Comparison of ENCODE assay signal across 22 cellular contexts in the genomic region with DNA sequence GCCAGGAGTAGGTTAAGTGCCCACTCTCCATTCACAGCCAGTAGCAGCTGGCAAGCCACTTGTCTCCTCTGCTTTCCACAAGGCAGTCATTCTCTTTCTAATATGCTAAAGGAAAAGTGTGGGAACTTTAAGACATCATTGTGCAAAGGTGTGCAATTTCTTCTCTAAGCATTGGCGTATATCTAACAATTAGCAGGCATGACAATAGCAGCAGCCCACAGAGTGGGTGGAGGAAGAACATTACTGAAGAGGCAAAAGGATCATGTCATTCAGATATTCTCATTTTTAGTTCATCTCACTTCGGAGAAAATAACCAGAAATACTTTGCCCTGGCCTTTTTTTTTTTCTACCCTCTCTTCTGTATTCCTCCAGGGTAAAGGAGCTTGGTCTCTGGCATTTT.
"Had no signal": no experiment of that assay in that cellular context is flagged by ENCODE, and none has a peak within 500 bp of the region (broad histone marks: within the 10 kb centered on the region; RNA-seq: fewer than 3 reads in every experiment).

No MANE protein-coding gene starts in this region.

- H3K27me3 ChIP-seq: neutrophil, pancreas, right lobe of liver, sigmoid colon, stomach, thyroid gland, tibial nerve, upper lobe of left lung, vagina had no signal

- DNase-seq: nephron progenitor cell; pancreas; right cardiac atrium; right lobe of liver; sigmoid colon; small intestine; stimulated activated CD4-positive, alpha-beta T cell treated with anti-CD3 and anti-CD28 coated beads, Interleukin-15, amount 100 ng/mL, for 24 hours; stimulated activated CD4-positive, alpha-beta T cell treated with anti-CD3 and anti-CD28 coated beads, Interleukin-2, amount 100 ng/mL, for 24 hours; stimulated activated CD4-positive, alpha-beta T cell treated with anti-CD3 and anti-CD28 coated beads, Interleukin-2, amount 100 ng/mL, for 48 hours; stimulated activated CD4-positive, alpha-beta T cell treated with anti-CD3 and anti-CD28 coated beads, Interleukin-4, amount 100 ng/mL, for 24 hours; stimulated activated naive B cell treated with anti-CD40 and anti-IgM and Interleukin-4, amounts not matched to agents 10 μg/mL and 1 μg/mL and 100 μg/mL, for 72 hours; stimulated activated naive CD4-positive, alpha-beta T cell treated with Interleukin-2 at 50 U/mL for 16 hours; stomach; thyroid gland; upper lobe of left lung had no signal

- H3K9me3 ChIP-seq: neutrophil, pancreas, prostate gland, right lobe of liver, sigmoid colon, stomach, thoracic aorta, thyroid gland, tibial nerve, upper lobe of left lung, vagina had no signal

- H3K36me3 ChIP-seq: neutrophil, pancreas, prostate gland, right lobe of liver, sigmoid colon, stomach, thoracic aorta, thyroid gland, tibial nerve, upper lobe of left lung, vagina had no signal

- H3K27ac ChIP-seq: neutrophil, pancreas, prostate gland, right lobe of liver, sigmoid colon, stomach, thoracic aorta, tibial nerve, upper lobe of left lung, vagina had no signal

- H3K4me3 ChIP-seq: pancreas, prostate gland, right lobe of liver, sigmoid colon, stomach, thoracic aorta, thyroid gland, tibial nerve, upper lobe of left lung, vagina had no signal

- ATAC-seq: natural killer cell treated with Interleukin-12 subunit alpha and Interleukin-12 subunit beta and Interleukin-15 and Interleukin-18, amount 100 ng/mL, for 72 hours; pancreas; right cardiac atrium; right lobe of liver; stimulated activated effector memory CD8-positive, alpha-beta T cell treated with anti-CD3 and anti-CD28 coated beads, Interleukin-12 subunit alpha, Interleukin-12 subunit beta, amount 100 ng/mL, for 72 hours; stimulated activated naive B cell treated with anti-CD40 and anti-IgM and Interleukin-4, amounts not matched to agents 10 μg/mL and 1 μg/mL and 100 μg/mL, for 72 hours had no signal

- H3K4me1 ChIP-seq: pancreas, prostate gland, right lobe of liver, sigmoid colon, stomach, tibial nerve, upper lobe of left lung, vagina had no signal
